In the genomic region with DNA sequence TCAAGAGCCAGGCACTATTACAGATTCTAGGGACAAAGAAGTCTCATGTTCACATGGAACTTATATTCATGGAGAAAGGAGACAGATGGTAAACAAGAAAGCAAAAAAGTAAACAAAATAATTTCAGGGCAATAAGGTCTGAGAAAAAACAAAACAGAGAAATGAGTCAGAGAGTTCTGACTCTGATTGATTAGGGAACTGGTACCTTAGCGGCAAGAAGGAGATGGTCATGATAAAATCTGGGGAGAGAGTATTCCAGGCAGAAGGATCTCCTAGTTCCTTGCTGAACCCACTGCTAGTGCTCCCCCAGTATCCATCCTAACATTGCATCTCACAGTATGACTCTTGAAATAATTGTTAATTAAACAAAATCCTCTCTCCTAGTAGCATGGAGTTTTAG, we compare ENCODE assay signal across 1 cellular context.
TF ChIP-seq lines count a peak whose summit lies in the region.

No MANE protein-coding gene starts in this region.

TF ChIP-seq in GM12878, 131 proteins besides CTCF, POLR2A, EP300 and RAD21 (continued from another document and continues in another):
- TF ChIP-seq, protein P1, sequence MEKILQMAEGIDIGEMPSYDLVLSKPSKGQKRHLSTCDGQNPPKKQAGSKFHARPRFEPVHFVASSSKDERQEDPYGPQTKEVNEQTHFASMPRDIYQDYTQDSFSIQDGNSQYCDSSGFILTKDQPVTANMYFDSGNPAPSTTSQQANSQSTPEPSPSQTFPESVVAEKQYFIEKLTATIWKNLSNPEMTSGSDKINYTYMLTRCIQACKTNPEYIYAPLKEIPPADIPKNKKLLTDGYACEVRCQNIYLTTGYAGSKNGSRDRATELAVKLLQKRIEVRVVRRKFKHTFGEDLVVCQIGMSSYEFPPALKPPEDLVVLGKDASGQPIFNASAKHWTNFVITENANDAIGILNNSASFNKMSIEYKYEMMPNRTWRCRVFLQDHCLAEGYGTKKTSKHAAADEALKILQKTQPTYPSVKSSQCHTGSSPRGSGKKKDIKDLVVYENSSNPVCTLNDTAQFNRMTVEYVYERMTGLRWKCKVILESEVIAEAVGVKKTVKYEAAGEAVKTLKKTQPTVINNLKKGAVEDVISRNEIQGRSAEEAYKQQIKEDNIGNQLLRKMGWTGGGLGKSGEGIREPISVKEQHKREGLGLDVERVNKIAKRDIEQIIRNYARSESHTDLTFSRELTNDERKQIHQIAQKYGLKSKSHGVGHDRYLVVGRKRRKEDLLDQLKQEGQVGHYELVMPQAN (conservative IDR thresholded peaks at IDR 0.05): no peak
- no peak for TF ChIP-seq SUZ12 (IDR thresholded peaks at IDR 0.05; ENCODE audit: unreplicated experiment)
- TF ChIP-seq, protein P2, sequence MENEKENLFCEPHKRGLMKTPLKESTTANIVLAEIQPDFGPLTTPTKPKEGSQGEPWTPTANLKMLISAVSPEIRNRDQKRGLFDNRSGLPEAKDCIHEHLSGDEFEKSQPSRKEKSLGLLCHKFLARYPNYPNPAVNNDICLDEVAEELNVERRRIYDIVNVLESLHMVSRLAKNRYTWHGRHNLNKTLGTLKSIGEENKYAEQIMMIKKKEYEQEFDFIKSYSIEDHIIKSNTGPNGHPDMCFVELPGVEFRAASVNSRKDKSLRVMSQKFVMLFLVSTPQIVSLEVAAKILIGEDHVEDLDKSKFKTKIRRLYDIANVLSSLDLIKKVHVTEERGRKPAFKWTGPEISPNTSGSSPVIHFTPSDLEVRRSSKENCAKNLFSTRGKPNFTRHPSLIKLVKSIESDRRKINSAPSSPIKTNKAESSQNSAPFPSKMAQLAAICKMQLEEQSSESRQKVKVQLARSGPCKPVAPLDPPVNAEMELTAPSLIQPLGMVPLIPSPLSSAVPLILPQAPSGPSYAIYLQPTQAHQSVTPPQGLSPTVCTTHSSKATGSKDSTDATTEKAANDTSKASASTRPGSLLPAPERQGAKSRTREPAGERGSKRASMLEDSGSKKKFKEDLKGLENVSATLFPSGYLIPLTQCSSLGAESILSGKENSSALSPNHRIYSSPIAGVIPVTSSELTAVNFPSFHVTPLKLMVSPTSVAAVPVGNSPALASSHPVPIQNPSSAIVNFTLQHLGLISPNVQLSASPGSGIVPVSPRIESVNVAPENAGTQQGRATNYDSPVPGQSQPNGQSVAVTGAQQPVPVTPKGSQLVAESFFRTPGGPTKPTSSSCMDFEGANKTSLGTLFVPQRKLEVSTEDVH (IDR thresholded peaks at IDR 0.05; ENCODE audit: low read depth, partially characterized antibody): no peak
- TF ChIP-seq EED (IDR thresholded peaks at IDR 0.05; ENCODE audit: low read depth): peak; percentile 80
- TF ChIP-seq MYB (IDR thresholded peaks at IDR 0.05; ENCODE audit: borderline replicate concordance, low read depth, low read length): no peak
- no peak for TF ChIP-seq HCFC1 (IDR thresholded peaks at IDR 0.05; ENCODE audit: low read length)
- TF ChIP-seq NRF1 (conservative IDR thresholded peaks at IDR 0.05; ENCODE audit: low read depth, low read length): no peak
- no peak for TF ChIP-seq KAT2A (conservative IDR thresholded peaks at IDR 0.05; ENCODE audit: control insufficient read depth, low read depth, low read length)
- TF ChIP-seq PML (IDR thresholded peaks at IDR 0.05; ENCODE audit: low read length): no peak
- TF ChIP-seq SMAD1 (IDR thresholded peaks at IDR 0.05; ENCODE audit: low read depth, partially characterized antibody): no peak
- peak; percentile 73 for TF ChIP-seq CREM (IDR thresholded peaks at IDR 0.05; ENCODE audit: low read depth)
- TF ChIP-seq ETV6 (conservative IDR thresholded peaks at IDR 0.05 in 1 of 2, IDR thresholded peaks at IDR 0.05 in 1 of 2; ENCODE audit: borderline replicate concordance in 1 of 2, low read depth in 1 of 2): no peak
- no peak for TF ChIP-seq EGR1 (IDR thresholded peaks at IDR 0.05; ENCODE audit: borderline replicate concordance in 1 of 2, low read depth in 2 of 2, low read length in 2 of 2)
- TF ChIP-seq, protein P3, sequence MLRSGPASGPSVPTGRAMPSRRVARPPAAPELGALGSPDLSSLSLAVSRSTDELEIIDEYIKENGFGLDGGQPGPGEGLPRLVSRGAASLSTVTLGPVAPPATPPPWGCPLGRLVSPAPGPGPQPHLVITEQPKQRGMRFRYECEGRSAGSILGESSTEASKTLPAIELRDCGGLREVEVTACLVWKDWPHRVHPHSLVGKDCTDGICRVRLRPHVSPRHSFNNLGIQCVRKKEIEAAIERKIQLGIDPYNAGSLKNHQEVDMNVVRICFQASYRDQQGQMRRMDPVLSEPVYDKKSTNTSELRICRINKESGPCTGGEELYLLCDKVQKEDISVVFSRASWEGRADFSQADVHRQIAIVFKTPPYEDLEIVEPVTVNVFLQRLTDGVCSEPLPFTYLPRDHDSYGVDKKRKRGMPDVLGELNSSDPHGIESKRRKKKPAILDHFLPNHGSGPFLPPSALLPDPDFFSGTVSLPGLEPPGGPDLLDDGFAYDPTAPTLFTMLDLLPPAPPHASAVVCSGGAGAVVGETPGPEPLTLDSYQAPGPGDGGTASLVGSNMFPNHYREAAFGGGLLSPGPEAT (IDR thresholded peaks at IDR 0.05; ENCODE audit: low read depth): peak; percentile 50; the same call in 1 of the 2 replicates
- TF ChIP-seq, protein P4, sequence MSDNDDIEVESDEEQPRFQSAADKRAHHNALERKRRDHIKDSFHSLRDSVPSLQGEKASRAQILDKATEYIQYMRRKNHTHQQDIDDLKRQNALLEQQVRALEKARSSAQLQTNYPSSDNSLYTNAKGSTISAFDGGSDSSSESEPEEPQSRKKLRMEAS (IDR thresholded peaks at IDR 0.05; ENCODE audit: low read depth, low read length): no peak
- no peak for TF ChIP-seq NR2C1 (IDR thresholded peaks at IDR 0.05)
- TF ChIP-seq ZNF274 (IDR thresholded peaks at IDR 0.05; ENCODE audit: insufficient read depth, insufficient read length): no peak
- TF ChIP-seq, protein P5, sequence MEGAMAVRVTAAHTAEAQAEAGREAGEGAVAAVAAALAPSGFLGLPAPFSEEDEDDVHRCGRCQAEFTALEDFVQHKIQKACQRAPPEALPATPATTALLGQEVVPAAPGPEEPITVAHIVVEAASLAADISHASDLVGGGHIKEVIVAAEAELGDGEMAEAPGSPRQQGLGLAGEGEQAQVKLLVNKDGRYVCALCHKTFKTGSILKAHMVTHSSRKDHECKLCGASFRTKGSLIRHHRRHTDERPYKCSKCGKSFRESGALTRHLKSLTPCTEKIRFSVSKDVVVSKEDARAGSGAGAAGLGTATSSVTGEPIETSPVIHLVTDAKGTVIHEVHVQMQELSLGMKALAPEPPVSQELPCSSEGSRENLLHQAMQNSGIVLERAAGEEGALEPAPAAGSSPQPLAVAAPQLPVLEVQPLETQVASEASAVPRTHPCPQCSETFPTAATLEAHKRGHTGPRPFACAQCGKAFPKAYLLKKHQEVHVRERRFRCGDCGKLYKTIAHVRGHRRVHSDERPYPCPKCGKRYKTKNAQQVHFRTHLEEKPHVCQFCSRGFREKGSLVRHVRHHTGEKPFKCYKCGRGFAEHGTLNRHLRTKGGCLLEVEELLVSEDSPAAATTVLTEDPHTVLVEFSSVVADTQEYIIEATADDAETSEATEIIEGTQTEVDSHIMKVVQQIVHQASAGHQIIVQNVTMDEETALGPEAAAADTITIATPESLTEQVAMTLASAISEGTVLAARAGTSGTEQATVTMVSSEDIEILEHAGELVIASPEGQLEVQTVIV (IDR thresholded peaks at IDR 0.05; ENCODE audit: borderline replicate concordance, partially characterized antibody): no peak
- peak; percentile 42; the same call in 1 of the 2 replicates for TF ChIP-seq MTA2 (IDR thresholded peaks at IDR 0.05; ENCODE audit: low read depth)
- peak; percentile 97 for TF ChIP-seq JUNB (IDR thresholded peaks at IDR 0.05)
- TF ChIP-seq, protein P6, sequence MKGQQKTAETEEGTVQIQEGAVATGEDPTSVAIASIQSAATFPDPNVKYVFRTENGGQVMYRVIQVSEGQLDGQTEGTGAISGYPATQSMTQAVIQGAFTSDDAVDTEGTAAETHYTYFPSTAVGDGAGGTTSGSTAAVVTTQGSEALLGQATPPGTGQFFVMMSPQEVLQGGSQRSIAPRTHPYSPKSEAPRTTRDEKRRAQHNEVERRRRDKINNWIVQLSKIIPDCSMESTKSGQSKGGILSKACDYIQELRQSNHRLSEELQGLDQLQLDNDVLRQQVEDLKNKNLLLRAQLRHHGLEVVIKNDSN (IDR thresholded peaks at IDR 0.05; ENCODE audit: borderline replicate concordance, extremely low read length, insufficient read depth, low read depth, low read length): no peak
- TF ChIP-seq, protein P7, sequence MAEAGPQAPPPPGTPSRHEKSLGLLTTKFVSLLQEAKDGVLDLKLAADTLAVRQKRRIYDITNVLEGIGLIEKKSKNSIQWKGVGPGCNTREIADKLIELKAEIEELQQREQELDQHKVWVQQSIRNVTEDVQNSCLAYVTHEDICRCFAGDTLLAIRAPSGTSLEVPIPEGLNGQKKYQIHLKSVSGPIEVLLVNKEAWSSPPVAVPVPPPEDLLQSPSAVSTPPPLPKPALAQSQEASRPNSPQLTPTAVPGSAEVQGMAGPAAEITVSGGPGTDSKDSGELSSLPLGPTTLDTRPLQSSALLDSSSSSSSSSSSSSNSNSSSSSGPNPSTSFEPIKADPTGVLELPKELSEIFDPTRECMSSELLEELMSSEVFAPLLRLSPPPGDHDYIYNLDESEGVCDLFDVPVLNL (IDR thresholded peaks at IDR 0.05; ENCODE audit: low read depth, low read length): no peak
- TF ChIP-seq, protein P8, sequence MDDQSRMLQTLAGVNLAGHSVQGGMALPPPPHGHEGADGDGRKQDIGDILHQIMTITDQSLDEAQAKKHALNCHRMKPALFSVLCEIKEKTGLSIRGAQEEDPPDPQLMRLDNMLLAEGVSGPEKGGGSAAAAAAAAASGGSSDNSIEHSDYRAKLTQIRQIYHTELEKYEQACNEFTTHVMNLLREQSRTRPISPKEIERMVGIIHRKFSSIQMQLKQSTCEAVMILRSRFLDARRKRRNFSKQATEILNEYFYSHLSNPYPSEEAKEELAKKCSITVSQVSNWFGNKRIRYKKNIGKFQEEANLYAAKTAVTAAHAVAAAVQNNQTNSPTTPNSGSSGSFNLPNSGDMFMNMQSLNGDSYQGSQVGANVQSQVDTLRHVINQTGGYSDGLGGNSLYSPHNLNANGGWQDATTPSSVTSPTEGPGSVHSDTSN (IDR thresholded peaks at IDR 0.05; ENCODE audit: insufficient replicate concordance, low read depth, low read length): peak; percentile 74
- no peak for TF ChIP-seq ZNF24 (IDR thresholded peaks at IDR 0.05)
- no peak for TF ChIP-seq POU2F2 (IDR thresholded peaks at IDR 0.05; ENCODE audit: borderline replicate concordance, low read depth, low read length)
- no peak for TF ChIP-seq FOXK2 (IDR thresholded peaks at IDR 0.05)
- no peak for TF ChIP-seq TCF7 (IDR thresholded peaks at IDR 0.05; ENCODE audit: borderline replicate concordance)
- TF ChIP-seq HDAC6 (IDR thresholded peaks at IDR 0.05; ENCODE audit: unreplicated experiment): no peak
- TF ChIP-seq DPF2 (IDR thresholded peaks at IDR 0.05): peak; percentile 62
- no peak for TF ChIP-seq JUND (IDR thresholded peaks at IDR 0.05; ENCODE audit: low read depth, low read length)
- no peak for TF ChIP-seq ZBED1 (IDR thresholded peaks at IDR 0.05; ENCODE audit: borderline replicate concordance)
- TF ChIP-seq NR2C2 (IDR thresholded peaks at IDR 0.05; ENCODE audit: borderline replicate concordance, control insufficient read depth, insufficient read length, low read depth): no peak
- TF ChIP-seq ATF7 (IDR thresholded peaks at IDR 0.05; ENCODE audit: low read depth): no peak
- TF ChIP-seq RBBP5 (conservative IDR thresholded peaks at IDR 0.05): no peak
- no peak for TF ChIP-seq SMAD5 (IDR thresholded peaks at IDR 0.05; ENCODE audit: low read depth)
- TF ChIP-seq TBL1XR1 (IDR thresholded peaks at IDR 0.05; ENCODE audit: low read depth, low read length): no peak
- no peak for TF ChIP-seq CBFB (IDR thresholded peaks at IDR 0.05; ENCODE audit: low read depth)
- TF ChIP-seq ZZZ3 (IDR thresholded peaks at IDR 0.05; ENCODE audit: control insufficient read depth, insufficient read length, low read depth): no peak
- TF ChIP-seq, protein P9, sequence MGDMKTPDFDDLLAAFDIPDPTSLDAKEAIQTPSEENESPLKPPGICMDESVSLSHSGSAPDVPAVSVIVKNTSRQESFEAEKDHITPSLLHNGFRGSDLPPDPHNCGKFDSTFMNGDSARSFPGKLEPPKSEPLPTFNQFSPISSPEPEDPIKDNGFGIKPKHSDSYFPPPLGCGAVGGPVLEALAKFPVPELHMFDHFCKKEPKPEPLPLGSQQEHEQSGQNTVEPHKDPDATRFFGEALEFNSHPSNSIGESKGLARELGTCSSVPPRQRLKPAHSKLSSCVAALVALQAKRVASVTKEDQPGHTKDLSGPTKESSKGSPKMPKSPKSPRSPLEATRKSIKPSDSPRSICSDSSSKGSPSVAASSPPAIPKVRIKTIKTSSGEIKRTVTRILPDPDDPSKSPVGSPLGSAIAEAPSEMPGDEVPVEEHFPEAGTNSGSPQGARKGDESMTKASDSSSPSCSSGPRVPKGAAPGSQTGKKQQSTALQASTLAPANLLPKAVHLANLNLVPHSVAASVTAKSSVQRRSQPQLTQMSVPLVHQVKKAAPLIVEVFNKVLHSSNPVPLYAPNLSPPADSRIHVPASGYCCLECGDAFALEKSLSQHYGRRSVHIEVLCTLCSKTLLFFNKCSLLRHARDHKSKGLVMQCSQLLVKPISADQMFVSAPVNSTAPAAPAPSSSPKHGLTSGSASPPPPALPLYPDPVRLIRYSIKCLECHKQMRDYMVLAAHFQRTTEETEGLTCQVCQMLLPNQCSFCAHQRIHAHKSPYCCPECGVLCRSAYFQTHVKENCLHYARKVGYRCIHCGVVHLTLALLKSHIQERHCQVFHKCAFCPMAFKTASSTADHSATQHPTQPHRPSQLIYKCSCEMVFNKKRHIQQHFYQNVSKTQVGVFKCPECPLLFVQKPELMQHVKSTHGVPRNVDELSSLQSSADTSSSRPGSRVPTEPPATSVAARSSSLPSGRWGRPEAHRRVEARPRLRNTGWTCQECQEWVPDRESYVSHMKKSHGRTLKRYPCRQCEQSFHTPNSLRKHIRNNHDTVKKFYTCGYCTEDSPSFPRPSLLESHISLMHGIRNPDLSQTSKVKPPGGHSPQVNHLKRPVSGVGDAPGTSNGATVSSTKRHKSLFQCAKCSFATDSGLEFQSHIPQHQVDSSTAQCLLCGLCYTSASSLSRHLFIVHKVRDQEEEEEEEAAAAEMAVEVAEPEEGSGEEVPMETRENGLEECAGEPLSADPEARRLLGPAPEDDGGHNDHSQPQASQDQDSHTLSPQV (IDR thresholded peaks at IDR 0.05): no peak
- TF ChIP-seq NR2F1 (conservative IDR thresholded peaks at IDR 0.05): no peak
- TF ChIP-seq, protein P10, sequence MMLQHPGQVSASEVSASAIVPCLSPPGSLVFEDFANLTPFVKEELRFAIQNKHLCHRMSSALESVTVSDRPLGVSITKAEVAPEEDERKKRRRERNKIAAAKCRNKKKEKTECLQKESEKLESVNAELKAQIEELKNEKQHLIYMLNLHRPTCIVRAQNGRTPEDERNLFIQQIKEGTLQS (IDR thresholded peaks at IDR 0.05; ENCODE audit: borderline replicate concordance, extremely low read depth, low read depth, low read length): no peak
- TF ChIP-seq CBX5 (IDR thresholded peaks at IDR 0.05; ENCODE audit: low read depth): no peak
- TF ChIP-seq CHD1 (IDR thresholded peaks at IDR 0.05; ENCODE audit: low read depth, low read length): no peak
- no peak for TF ChIP-seq SIX5 (IDR thresholded peaks at IDR 0.05; ENCODE audit: low read depth, low read length, severe bottlenecking)
- no peak for TF ChIP-seq STAT3 (IDR thresholded peaks at IDR 0.05; ENCODE audit: low read depth, low read length)
- TF ChIP-seq RCOR1 (conservative IDR thresholded peaks at IDR 0.05; ENCODE audit: low read depth, low read length): no peak
- TF ChIP-seq KDM1A (IDR thresholded peaks at IDR 0.05; ENCODE audit: borderline replicate concordance): no peak
- TF ChIP-seq HDAC2 (IDR thresholded peaks at IDR 0.05): no peak
- TF ChIP-seq EZH2 (IDR thresholded peaks at IDR 0.05; ENCODE audit: borderline replicate concordance, control insufficient read depth, low read depth, low read length): no peak
- no peak for TF ChIP-seq GABPA (IDR thresholded peaks at IDR 0.05; ENCODE audit: low read depth)
- no peak for TF ChIP-seq POLR2AphosphoS2 (IDR thresholded peaks at IDR 0.05; ENCODE audit: low read depth, low read length)
